ENCODE assay signal across 8 cellular contexts in genomic region chr6:41786451-41787218, GRCh38. TPM values are rescaled to one million over a fixed set of nuclear protein-coding genes. Genes with fewer than 3 reads are reported as not detected.
A peak's percentile ranks its signal among the peaks of the same experiment; 100 is the strongest.
DNase-seq lines count a peak whose midpoint lies in the region; ATAC-seq and TF ChIP-seq lines count a peak whose summit lies in the region.

No MANE protein-coding gene starts in this region.

- H3K27me3 Mint-ChIP-seq in glutamatergic neuron (ENCODE audit: unreplicated experiment) (peaks cover 9% of the 10 kb centered on the region), osteocyte (ENCODE audit: unreplicated experiment) (no peaks in the 10 kb centered on the region)

- H3K9me3 Mint-ChIP-seq in activated naive CD4-positive, alpha-beta T cell treated with anti-CD3 and anti-CD28 coated beads, Interleukin-2, amount 50 U/mL, for 72 hours: no peaks in the 10 kb centered on the region
- H3K9me3 Mint-ChIP-seq in glutamatergic neuron (ENCODE audit: unreplicated experiment) (peaks cover 5% of the 10 kb centered on the region), osteocyte (ENCODE audit: unreplicated experiment) (no peaks in the 10 kb centered on the region)

- peaks cover 45% of the 10 kb centered on the region for H3K79me2 ChIP-seq in Loucy (ENCODE audit: insufficient read depth, low read length)

- no peaks in the 10 kb centered on the region for H3K9me2 ChIP-seq in Loucy (replicated peaks; ENCODE audit: low read depth, low read length)

- H3K4me1 ChIP-seq in ES-I3 (ENCODE audit: insufficient read depth, low read length) (no peaks in the 10 kb centered on the region), Loucy (ENCODE audit: insufficient read depth, low read length, poor library complexity, severe bottlenecking) (peaks cover 26% of the 10 kb centered on the region), thoracic aorta (ENCODE audit: control insufficient read depth in 1 of 2, low read depth in 2 of 2) (peaks cover 12 to 33% of the 10 kb centered on the region in 2 donors)

- H3K36me3 Mint-ChIP-seq in activated naive CD4-positive, alpha-beta T cell treated with anti-CD3 and anti-CD28 coated beads, Interleukin-2, amount 50 U/mL, for 72 hours: peaks cover 25 to 28% of the 10 kb centered on the region in 2 donors
- H3K36me3 Mint-ChIP-seq in glutamatergic neuron (ENCODE audit: unreplicated experiment): no peaks in the 10 kb centered on the region
- H3K36me3 Mint-ChIP-seq in osteocyte (ENCODE audit: unreplicated experiment): peaks cover 16% of the 10 kb centered on the region

- H3K9me3 ChIP-seq in ES-I3 (ENCODE audit: control insufficient read depth, insufficient read depth, low read length): no peaks in the 10 kb centered on the region
- no peaks in the 10 kb centered on the region for H3K9me3 ChIP-seq in Loucy (ENCODE audit: insufficient read depth, low read depth, low read length)
- H3K9me3 ChIP-seq in thoracic aorta: no peaks in the 10 kb centered on the region

- ATAC-seq in SK-N-SH treated with all-trans-retinoic acid at 6 μM for 48 hours (peak; percentile 91), thoracic aorta (ENCODE audit: insufficient number of reproducible peaks, low FRiP score, low read depth) (peak; percentile 81)
- peak; percentile 79 to 80 for ATAC-seq in activated naive CD4-positive, alpha-beta T cell treated with anti-CD3 and anti-CD28 coated beads, Interleukin-2, amount 50 U/mL, for 72 hours

- H3K27ac Mint-ChIP-seq in activated naive CD4-positive, alpha-beta T cell treated with anti-CD3 and anti-CD28 coated beads, Interleukin-2, amount 50 U/mL, for 72 hours: peak overlapping the region; percentile 97 to 99
- H3K27ac Mint-ChIP-seq in glutamatergic neuron (ENCODE audit: unreplicated experiment): peak overlapping the region; percentile 86
- H3K27ac Mint-ChIP-seq in osteocyte (ENCODE audit: unreplicated experiment): peak overlapping the region; percentile 94

- DNase-seq in GOT3 (lab: John Stamatoyannopoulos, UW) (peak; percentile 44), glutamatergic neuron (peak; percentile 95), osteocyte (ENCODE audit: extremely low spot score, unreplicated experiment) (peak; percentile 96), thoracic aorta (ENCODE audit: low spot score) (peak; percentile 36)
- DNase-seq in activated naive CD4-positive, alpha-beta T cell treated with anti-CD3 and anti-CD28 coated beads, Interleukin-2, amount 50 U/mL, for 72 hours (ENCODE audit: low spot score in 2 of 2): peak; percentile 84 to 97

- peak overlapping the region; percentile 91 for H3K4me3 Mint-ChIP-seq in glutamatergic neuron (ENCODE audit: unreplicated experiment)
- H3K4me3 Mint-ChIP-seq in osteocyte (ENCODE audit: unreplicated experiment): peak overlapping the region; percentile 94

- H3K4me1 Mint-ChIP-seq in glutamatergic neuron (ENCODE audit: low read depth, unreplicated experiment): no peaks in the 10 kb centered on the region
- peaks cover 16% of the 10 kb centered on the region for H3K4me1 Mint-ChIP-seq in osteocyte (ENCODE audit: unreplicated experiment)

- H3K27ac ChIP-seq in thoracic aorta: peak overlapping the region; percentile 88 to 92

- peak; percentile 53 for TF ChIP-seq CTCF in Loucy (conservative IDR thresholded peaks at IDR 0.05; ENCODE audit: low read length)
- peak; percentile 74 for TF ChIP-seq CTCF in glutamatergic neuron (IDR thresholded peaks at IDR 0.05; ENCODE audit: partially characterized antibody, unreplicated experiment)
- peak; percentile 84 for TF ChIP-seq CTCF in osteocyte (IDR thresholded peaks at IDR 0.05)
- TF ChIP-seq CTCF in thoracic aorta (IDR thresholded peaks at IDR 0.05): peak; percentile 82

- H3K9ac ChIP-seq in ES-I3 (ENCODE audit: low read depth, low read length) (peak overlapping the region; percentile 81), Loucy (ENCODE audit: low read depth, low read length, poor library complexity, severe bottlenecking) (peak overlapping the region; percentile 86)

- H2AFZ ChIP-seq in Loucy (ENCODE audit: low read length): peak overlapping the region; percentile 84

- H3K36me3 ChIP-seq in ES-I3 (ENCODE audit: insufficient read depth, low read length): peaks cover 14% of the 10 kb centered on the region
- H3K36me3 ChIP-seq in Loucy (ENCODE audit: insufficient read depth, low read length): peaks cover 17% of the 10 kb centered on the region
- peaks cover 7% of the 10 kb centered on the region for H3K36me3 ChIP-seq in thoracic aorta

- H3F3A ChIP-seq in Loucy (ENCODE audit: low read depth): no peaks in the 10 kb centered on the region

- no peaks in the 10 kb centered on the region for H3K27me3 ChIP-seq in Loucy (ENCODE audit: insufficient read depth, low read length, poor library complexity, severe bottlenecking)
- no peaks in the 10 kb centered on the region for H3K27me3 ChIP-seq in thoracic aorta (replicated peaks; ENCODE audit: insufficient read depth)

- H3K4me3 ChIP-seq in Loucy (ENCODE audit: low read length, poor library complexity, severe bottlenecking) (peak overlapping the region; percentile 92), thoracic aorta (peak overlapping the region; percentile 94)

- H4K20me1 ChIP-seq in Loucy (ENCODE audit: insufficient read depth, low read length, poor library complexity, severe bottlenecking): peaks cover 28% of the 10 kb centered on the region

- peak overlapping the region; percentile 94 for H3K4me2 ChIP-seq in Loucy (ENCODE audit: low read depth, low read length, poor library complexity, severe bottlenecking)

TF ChIP-seq in SK-N-SH treated with all-trans-retinoic acid at 6 μM for 48 hours, 23 proteins besides CTCF, POLR2A, EP300 and RAD21 (continues in another document):
- TF ChIP-seq SNAI2 (CRISPR knock-in tag; IDR thresholded peaks at IDR 0.05): no peak
- no peak for TF ChIP-seq OSR1 (CRISPR knock-in tag; IDR thresholded peaks at IDR 0.05)
- TF ChIP-seq, protein P1, sequence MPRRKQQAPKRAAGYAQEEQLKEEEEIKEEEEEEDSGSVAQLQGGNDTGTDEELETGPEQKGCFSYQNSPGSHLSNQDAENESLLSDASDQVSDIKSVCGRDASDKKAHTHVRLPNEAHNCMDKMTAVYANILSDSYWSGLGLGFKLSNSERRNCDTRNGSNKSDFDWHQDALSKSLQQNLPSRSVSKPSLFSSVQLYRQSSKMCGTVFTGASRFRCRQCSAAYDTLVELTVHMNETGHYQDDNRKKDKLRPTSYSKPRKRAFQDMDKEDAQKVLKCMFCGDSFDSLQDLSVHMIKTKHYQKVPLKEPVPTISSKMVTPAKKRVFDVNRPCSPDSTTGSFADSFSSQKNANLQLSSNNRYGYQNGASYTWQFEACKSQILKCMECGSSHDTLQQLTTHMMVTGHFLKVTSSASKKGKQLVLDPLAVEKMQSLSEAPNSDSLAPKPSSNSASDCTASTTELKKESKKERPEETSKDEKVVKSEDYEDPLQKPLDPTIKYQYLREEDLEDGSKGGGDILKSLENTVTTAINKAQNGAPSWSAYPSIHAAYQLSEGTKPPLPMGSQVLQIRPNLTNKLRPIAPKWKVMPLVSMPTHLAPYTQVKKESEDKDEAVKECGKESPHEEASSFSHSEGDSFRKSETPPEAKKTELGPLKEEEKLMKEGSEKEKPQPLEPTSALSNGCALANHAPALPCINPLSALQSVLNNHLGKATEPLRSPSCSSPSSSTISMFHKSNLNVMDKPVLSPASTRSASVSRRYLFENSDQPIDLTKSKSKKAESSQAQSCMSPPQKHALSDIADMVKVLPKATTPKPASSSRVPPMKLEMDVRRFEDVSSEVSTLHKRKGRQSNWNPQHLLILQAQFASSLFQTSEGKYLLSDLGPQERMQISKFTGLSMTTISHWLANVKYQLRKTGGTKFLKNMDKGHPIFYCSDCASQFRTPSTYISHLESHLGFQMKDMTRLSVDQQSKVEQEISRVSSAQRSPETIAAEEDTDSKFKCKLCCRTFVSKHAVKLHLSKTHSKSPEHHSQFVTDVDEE (CRISPR knock-in tag; IDR thresholded peaks at IDR 0.05): no peak
- TF ChIP-seq ZFP3 (CRISPR knock-in tag; IDR thresholded peaks at IDR 0.05): no peak
- no peak for TF ChIP-seq BACH2 (CRISPR knock-in tag; IDR thresholded peaks at IDR 0.05; ENCODE audit: borderline replicate concordance)
- TF ChIP-seq CSDC2 (CRISPR knock-in tag; IDR thresholded peaks at IDR 0.05): no peak
- no peak for TF ChIP-seq PPARA (CRISPR knock-in tag; IDR thresholded peaks at IDR 0.05; ENCODE audit: borderline replicate concordance)
- no peak for TF ChIP-seq ZNF70 (CRISPR knock-in tag; IDR thresholded peaks at IDR 0.05)

RNA-seq across cellular contexts. Expression of gene TOMM6, which starts 0.9 kb away (rescaled TPM):
- total RNA-seq in activated naive CD4-positive, alpha-beta T cell treated with anti-CD3 and anti-CD28 coated beads, Interleukin-2, amount 50 U/mL, for 72 hours: 100 to 1,000 TPM; 182 to 301 TPM
- total RNA-seq in glutamatergic neuron (ENCODE audit: unreplicated experiment) (111 TPM), osteocyte (133 TPM in 2 replicates), thoracic aorta (10 to 100 TPM; 62.7 to 63.1 TPM)

RNA-seq across cellular contexts. Expression of gene PRICKLE4, which starts 6.1 kb away (rescaled TPM):
- under 1 TPM in 1 of 2 donors, not detected in 1; 0.60 TPM for total RNA-seq in activated naive CD4-positive, alpha-beta T cell treated with anti-CD3 and anti-CD28 coated beads, Interleukin-2, amount 50 U/mL, for 72 hours
- total RNA-seq in glutamatergic neuron (ENCODE audit: unreplicated experiment): 2.3 TPM
- 1.9 and 2.3 TPM in 2 replicates for total RNA-seq in osteocyte
- total RNA-seq in thoracic aorta: 1 to 10 TPM; 3.1 to 4.6 TPM

RNA-seq across cellular contexts. Expression of gene FRS3, which starts 6.9 kb away (rescaled TPM):
- 1 to 10 TPM; 3.1 to 5.2 TPM for total RNA-seq in activated naive CD4-positive, alpha-beta T cell treated with anti-CD3 and anti-CD28 coated beads, Interleukin-2, amount 50 U/mL, for 72 hours
- total RNA-seq in glutamatergic neuron (ENCODE audit: unreplicated experiment) (17.8 TPM), osteocyte (3.4 and 3.9 TPM in 2 replicates), thoracic aorta (1 to 10 TPM; 2.6 to 3.2 TPM)

RNA-seq across cellular contexts. Expression of gene PGC, which starts 39.4 kb away (rescaled TPM):
- total RNA-seq in activated naive CD4-positive, alpha-beta T cell treated with anti-CD3 and anti-CD28 coated beads, Interleukin-2, amount 50 U/mL, for 72 hours: not detected
- total RNA-seq in glutamatergic neuron (ENCODE audit: unreplicated experiment) (not detected), osteocyte (not detected in 2 replicates), thoracic aorta (10 to 100 TPM in 1 of 2 donors, not detected in 1; 53.1 TPM)

RNA-seq across cellular contexts. Expression of gene TFEB, which starts 51.2 kb away (rescaled TPM):
- 10 to 100 TPM in 1 of 2 donors, 1 to 10 TPM in 1; 3.0 to 14.4 TPM for total RNA-seq in activated naive CD4-positive, alpha-beta T cell treated with anti-CD3 and anti-CD28 coated beads, Interleukin-2, amount 50 U/mL, for 72 hours
- total RNA-seq in glutamatergic neuron (ENCODE audit: unreplicated experiment) (3.1 TPM), osteocyte (8.9 and 11.1 TPM in 2 replicates), thoracic aorta (10 to 100 TPM; 22.9 to 23.8 TPM)

Comparison
In these comparisons a context has a peak if more than half of its experiments do, and no peak if none do; other contexts are left out.
1. Peak in every context shown above with its lines: DNase-seq, ATAC-seq, H3K4me3 ChIP-seq and H3K27ac ChIP-seq.
2. DNase-seq: peak in every context shown above with its lines; median percentile 96 in osteocyte; 95 in glutamatergic neuron; 90 in activated naive CD4-positive, alpha-beta T cell treated with anti-CD3 and anti-CD28 coated beads, Interleukin-2, amount 50 U/mL, for 72 hours; 44 in GOT3; 36 in thoracic aorta.